8 cellular contexts compared by ENCODE assay signal in genomic region chr10:89332718-89333281, GRCh38. TPM values are rescaled to one million over a fixed set of nuclear protein-coding genes. Genes with fewer than 3 reads are reported as not detected.
DNase-seq lines count a peak whose midpoint lies in the region; ATAC-seq and TF ChIP-seq lines count a peak whose summit lies in the region.

No MANE protein-coding gene starts in this region.

- TF ChIP-seq CTCF in MM.1S (IDR thresholded peaks at IDR 0.05; ENCODE audit: low read length): no peak
- no peak for TF ChIP-seq CTCF in coronary artery (IDR thresholded peaks at IDR 0.05)
- no peak for TF ChIP-seq CTCF in neural crest cell (conservative IDR thresholded peaks at IDR 0.05)

- H3F3A ChIP-seq in MM.1S (ENCODE audit: insufficient read depth, low read length): peaks cover 26% of the 10 kb centered on the region

- H3K27me3 Mint-ChIP-seq in neural crest cell (ENCODE audit: low read depth): no peaks in the 10 kb centered on the region

- H4K20me1 ChIP-seq in MM.1S (ENCODE audit: insufficient read depth, low read length): no peaks in the 10 kb centered on the region

- H2AFZ ChIP-seq in MM.1S (ENCODE audit: low read length): no peak overlapping the region

- H3K4me3 Mint-ChIP-seq in neural crest cell: peak overlapping the region; percentile 12

- H3K4me2 ChIP-seq in MM.1S (ENCODE audit: low read depth, low read length): peak overlapping the region; percentile 67

- H3K4me3 ChIP-seq in MM.1S (ENCODE audit: low read length) (peak overlapping the region; percentile 38; the same call in 1 of the 2 replicates), coronary artery (peak overlapping the region; percentile 65)

- no peaks in the 10 kb centered on the region for H3K79me2 ChIP-seq in MM.1S (ENCODE audit: low read length)

- peaks cover 25% of the 10 kb centered on the region for H3K4me1 ChIP-seq in MM.1S (ENCODE audit: low read length)

- H3K9me2 ChIP-seq in MM.1S (replicated peaks; ENCODE audit: insufficient read depth, low read length): no peaks in the 10 kb centered on the region

- H3K4me1 Mint-ChIP-seq in neural crest cell: peaks cover 52% of the 10 kb centered on the region

- H3K27me3 ChIP-seq in MM.1S (replicated peaks; ENCODE audit: insufficient read depth, low read length): 0 out of 2 replicates have a peak, but pooled peaks cover 7% of the 10 kb centered on the region

- H3K27ac ChIP-seq in MM.1S (ENCODE audit: low read length) (peak overlapping the region; percentile 74), coronary artery (peak overlapping the region; percentile 60 to 82)

- H3K9me3 Mint-ChIP-seq in neural crest cell: no peaks in the 10 kb centered on the region

- no peaks in the 10 kb centered on the region for H3K36me3 Mint-ChIP-seq in neural crest cell (ENCODE audit: low read depth)

- no peaks in the 10 kb centered on the region for H3K9me3 ChIP-seq in MM.1S (replicated peaks; ENCODE audit: insufficient read depth, low read length)

- peak overlapping the region; percentile 87 for H3K27ac Mint-ChIP-seq in neural crest cell (ENCODE audit: unreplicated experiment)

- no peak for ATAC-seq in GM18873 (IDR thresholded peaks at IDR 0.05; ENCODE audit: low FRiP score, unreplicated experiment)

- H3K36me3 ChIP-seq in MM.1S (replicated peaks; ENCODE audit: insufficient read depth, low read length): no peaks in the 10 kb centered on the region

- peak; percentile 1 for DNase-seq in SIG-M5 treated with dmso at 0.1 percent for 504 hours (lab: John Stamatoyannopoulos, UW; ENCODE audit: unreplicated experiment)
- no peak for DNase-seq in SIG-M5 (lab: John Stamatoyannopoulos, UW)
- DNase-seq in MM.1S: peak; percentile 68
- no peak for DNase-seq in coronary artery (ENCODE audit: low spot score)
- no peak for DNase-seq in neural crest cell (ENCODE audit: low read depth, low spot score)
- no peak for DNase-seq in stimulated activated CD4-positive, alpha-beta T cell treated with anti-CD3 and anti-CD28 coated beads, Interleukin-2, amount 100 ng/mL, for 24 hours
- DNase-seq in HCEC 1CT: no peak

- peak overlapping the region; percentile 9; the same call in 1 of the 2 replicates for H3K9ac ChIP-seq in MM.1S (ENCODE audit: low read length)

RNA-seq across cellular contexts. Expression of gene IFIT3, which starts 5.0 kb away (rescaled TPM):
- 1.3 and 1.8 TPM in 2 replicates for total RNA-seq in neural crest cell

RNA-seq across cellular contexts. Expression of gene IFIT2, which starts 31.0 kb away (rescaled TPM):
- total RNA-seq in neural crest cell: 0.09 and 0.12 TPM in 2 replicates

RNA-seq across cellular contexts. Expression of gene IFIT1B, which starts 45.1 kb away (rescaled TPM):
- not detected in 2 replicates for total RNA-seq in neural crest cell

RNA-seq across cellular contexts. Expression of gene IFIT1, which starts 59.6 kb away (rescaled TPM):
- total RNA-seq in neural crest cell: 2.2 and 2.4 TPM in 2 replicates

Comparison
In these comparisons a context has a peak if more than half of its experiments do, and no peak if none do; other contexts are left out.
1. DNase-seq: peak in SIG-M5 treated with dmso at 0.1 percent for 504 hours (single experiment) and MM.1S (single experiment); none in SIG-M5 (single experiment), coronary artery (single experiment), neural crest cell (single experiment), stimulated activated CD4-positive, alpha-beta T cell treated with anti-CD3 and anti-CD28 coated beads, Interleukin-2, amount 100 ng/mL, for 24 hours (0 of 2) and HCEC 1CT (single experiment).